In genomic region chr19:1325568-1326294, GRCh38 we compare ENCODE assay signal across 10 cellular contexts. TPM values are rescaled to one million over a fixed set of nuclear protein-coding genes. Genes with fewer than 3 reads are reported as not detected.
A peak's percentile ranks its signal among the peaks of the same experiment; 100 is the strongest.
DNase-seq lines count a peak whose midpoint lies in the region; ATAC-seq, FAIRE-seq and TF ChIP-seq lines count a peak whose summit lies in the region.
"Had no signal": no experiment of that assay in that cellular context is flagged by ENCODE, and none has a peak within 500 bp of the region (broad histone marks: within the 10 kb centered on the region; RNA-seq: fewer than 3 reads in every experiment).

No MANE protein-coding gene starts in this region.

- H3K4me2 ChIP-seq in H1 (ENCODE audit: insufficient read depth in 1 of 2, low read depth in 2 of 2, low read length in 2 of 2) (peak overlapping the region in 1 of 2 experiments; percentile 7; a peak in 1 of 4 replicates), neural progenitor cell (no peak overlapping the region)

- no peak overlapping the region for H3K27ac Mint-ChIP-seq in neural progenitor cell
- no peak overlapping the region for H3K27ac Mint-ChIP-seq in activated CD8-positive, alpha-beta T cell treated with anti-CD3 and anti-CD28 coated beads, Interleukin-2, amount 10 ng/mL, durations not matched to agents 7 days and 5 days

- H4K20me1 ChIP-seq in H1 (replicated peaks in 1 of 2; ENCODE audit: control insufficient read depth in 1 of 2, insufficient read depth in 2 of 2, low read length in 2 of 2) = no peaks in the 10 kb centered on the region
- H4K20me1 ChIP-seq in neural progenitor cell (ENCODE audit: low read depth) = no peaks in the 10 kb centered on the region

- H2BK15ac ChIP-seq in H1 (ENCODE audit: low read length) = no peak overlapping the region

- H3K4me3 Mint-ChIP-seq in neural progenitor cell = peak overlapping the region; percentile 57
- no peak overlapping the region for H3K4me3 Mint-ChIP-seq in activated CD8-positive, alpha-beta T cell treated with anti-CD3 and anti-CD28 coated beads, Interleukin-2, amount 10 ng/mL, durations not matched to agents 7 days and 5 days

- no peak overlapping the region for H3K4ac ChIP-seq in H1 (replicated peaks; ENCODE audit: insufficient read length, low read depth, low read length)

- no peak overlapping the region for H3K14ac ChIP-seq in H1 (ENCODE audit: insufficient read length)

- no peak for TF ChIP-seq RAD21 in H1 (IDR thresholded peaks at IDR 0.05 in 1 of 2, conservative IDR thresholded peaks at IDR 0.05 in 1 of 2; ENCODE audit: low read depth in 2 of 2, low read length in 2 of 2)

- no peak for FAIRE-seq in H1 (lab: Jason Lieb, UNC)

- no peak overlapping the region for H2BK5ac ChIP-seq in H1 (ENCODE audit: low read depth, low read length)

- H2BK20ac ChIP-seq in H1 (ENCODE audit: low read length) = no peak overlapping the region

- H3K23ac ChIP-seq in H1 (ENCODE audit: insufficient read length) = no peak overlapping the region

- H3K9me3 ChIP-seq in AG04450 (ENCODE audit: control insufficient read depth, insufficient read depth, low read length) = no peaks in the 10 kb centered on the region; the same call in 1 of the 2 replicates
- no peaks in the 10 kb centered on the region for H3K9me3 ChIP-seq in HUES6 (ENCODE audit: control insufficient read depth, insufficient read depth, low read depth, low read length)
- H3K9me3 ChIP-seq in H1 (ENCODE audit: insufficient read depth in 2 of 2, low read depth in 1 of 2, low read length in 1 of 2) = no peaks in the 10 kb centered on the region
- H3K9me3 ChIP-seq in neural progenitor cell (ENCODE audit: low read depth) = no peaks in the 10 kb centered on the region
- H3K9me3 ChIP-seq: Peyer's patch had no signal

- H3K36me3 Mint-ChIP-seq in neural progenitor cell = no peaks in the 10 kb centered on the region
- no peaks in the 10 kb centered on the region for H3K36me3 Mint-ChIP-seq in activated CD8-positive, alpha-beta T cell treated with anti-CD3 and anti-CD28 coated beads, Interleukin-2, amount 10 ng/mL, durations not matched to agents 7 days and 5 days (ENCODE audit: low read depth)

- H3K27me3 ChIP-seq in AG04450 (ENCODE audit: control insufficient read depth, insufficient read depth, low read length) = no peaks in the 10 kb centered on the region
- peaks cover 7% of the 10 kb centered on the region; the same call in 1 of the 2 replicates for H3K27me3 ChIP-seq in HUES6 (ENCODE audit: control insufficient read depth, insufficient read depth, low read length)
- H3K27me3 ChIP-seq in H1 (replicated peaks in 1 of 4; ENCODE audit: control insufficient read depth in 3 of 4, extremely low read depth in 1 of 4, insufficient read depth in 3 of 4, low read length in 3 of 4) = no peaks in the 10 kb centered on the region; a peak in 1 of 7 replicates
- H3K27me3 ChIP-seq in neural progenitor cell = no peaks in the 10 kb centered on the region

- POLR2A ChIA-PET in AG04450 (lab: Yijun Ruan, JAX) = no interaction called here
- POLR2A ChIA-PET in H1 (lab: Charles Lee; ENCODE audit: partially characterized antibody) = no interaction called here
- POLR2A ChIA-PET in activated CD8-positive, alpha-beta T cell treated with anti-CD3 and anti-CD28 coated beads, Interleukin-2, amount 10 ng/mL, durations not matched to agents 7 days and 5 days (lab: Charles Lee) = interaction anchor here (0.9 kb wide), 1 partner anchor 27 kb away, joined by 3 read pairs; no protein-coding TSS in a partner anchor

- H3F3A ChIP-seq in neural progenitor cell (ENCODE audit: low read depth) = peaks cover 11% of the 10 kb centered on the region

- H2AFZ ChIP-seq in H1 (ENCODE audit: low read length) = no peak overlapping the region
- no peak overlapping the region for H2AFZ ChIP-seq in neural progenitor cell (replicated peaks)

- H3K4me1 ChIP-seq in HUES6 (ENCODE audit: control insufficient read depth, insufficient read depth, low read length) (no peaks in the 10 kb centered on the region; the same call in 1 of the 2 replicates), H1 (replicated peaks in 1 of 4; ENCODE audit: control insufficient read depth in 3 of 4, insufficient read depth in 4 of 4, low read length in 3 of 4) (no peaks in the 10 kb centered on the region), neural progenitor cell (no peaks in the 10 kb centered on the region)

- no peak overlapping the region for H4K5ac ChIP-seq in H1 (ENCODE audit: insufficient read length, low read depth, low read length)

- H2BK120ac ChIP-seq in H1 (replicated peaks; ENCODE audit: low read depth, low read length) = no peak overlapping the region

- TF ChIP-seq POLR2A in H1 (IDR thresholded peaks at IDR 0.05; ENCODE audit: control extremely low read depth in 1 of 2, low read depth in 2 of 2, low read length in 2 of 2) = no peak

- H3K4me1 Mint-ChIP-seq in neural progenitor cell = peaks cover 25% of the 10 kb centered on the region
- H3K4me1 Mint-ChIP-seq in activated CD8-positive, alpha-beta T cell treated with anti-CD3 and anti-CD28 coated beads, Interleukin-2, amount 10 ng/mL, durations not matched to agents 7 days and 5 days (ENCODE audit: low read depth) = no peaks in the 10 kb centered on the region

- ATAC-seq in HG03097 (IDR thresholded peaks at IDR 0.05; ENCODE audit: low FRiP score, unreplicated experiment) = no peak
- ATAC-seq in activated CD8-positive, alpha-beta T cell treated with anti-CD3 and anti-CD28 coated beads, Interleukin-2, amount 10 ng/mL, durations not matched to agents 7 days and 5 days = no peak

- no peaks in the 10 kb centered on the region for H3K23me2 ChIP-seq in H1 (ENCODE audit: low read depth, low read length)

- H4K91ac ChIP-seq in H1 (replicated peaks; ENCODE audit: insufficient read length, low read length) = no peak overlapping the region

- H3K18ac ChIP-seq in H1 (ENCODE audit: extremely low read depth, low read length) = no peak overlapping the region

- H3K9ac ChIP-seq in HUES6 (ENCODE audit: low read length) = no peak overlapping the region
- H3K9ac ChIP-seq in H1 (replicated peaks in 1 of 4; ENCODE audit: extremely low read depth in 1 of 4, low read depth in 3 of 4, low read length in 3 of 4) = no peak overlapping the region
- H3K9ac ChIP-seq in neural progenitor cell = no peak overlapping the region

- 0 out of 2 replicates have a peak overlapping the region, but pooled peaks have one; percentile 24 for H2AK5ac ChIP-seq in H1 (ENCODE audit: low read depth, low read length)

- H2BK12ac ChIP-seq in H1 (ENCODE audit: low read depth, low read length) = no peak overlapping the region

- no peaks in the 10 kb centered on the region for H3K79me2 ChIP-seq in H1 (ENCODE audit: control insufficient read depth in 1 of 2, insufficient read depth in 2 of 2, low read length in 2 of 2)
- no peaks in the 10 kb centered on the region for H3K79me2 ChIP-seq in neural progenitor cell (ENCODE audit: low read depth)

- peak overlapping the region; percentile 35 for H3K4me3 ChIP-seq in AG04450 (ENCODE audit: low read depth, low read length)
- peak overlapping the region; percentile 57 for H3K4me3 ChIP-seq in HUES6 (ENCODE audit: low read depth, low read length)
- peak overlapping the region in 1 of 4 experiments; percentile 36; a peak in 2 of 8 replicates for H3K4me3 ChIP-seq in H1 (ENCODE audit: extremely low read depth in 1 of 4, insufficient read depth in 2 of 4, low read depth in 3 of 4, low read length in 4 of 4)
- H3K4me3 ChIP-seq in neural progenitor cell = no peak overlapping the region

- CTCF ChIA-PET in AG04450 (lab: Charles Lee) (no interaction called here), H1 (lab: Charles Lee; ENCODE audit: partially characterized antibody) (interaction anchor here (0.7 to 3.5 kb wide), 2 partner anchors 9 to 18 kb away, joined by 3 to 24 read pairs; no protein-coding TSS in a partner anchor)
- CTCF ChIA-PET in activated CD8-positive, alpha-beta T cell treated with anti-CD3 and anti-CD28 coated beads, Interleukin-2, amount 10 ng/mL, durations not matched to agents 7 days and 5 days (lab: Charles Lee) = no interaction called here

- TF ChIP-seq CTCF in AG04450 (IDR thresholded peaks at IDR 0.05; ENCODE audit: low read depth, low read length) = no peak
- TF ChIP-seq CTCF in H1 (IDR thresholded peaks at IDR 0.05; ENCODE audit: control extremely low read depth in 1 of 3, insufficient read depth in 1 of 3, low read depth in 1 of 3, low read length in 3 of 3) = no peak
- TF ChIP-seq CTCF in neural progenitor cell (IDR thresholded peaks at IDR 0.05) = no peak

- WGBS in H1 (ENCODE audit: extremely low coverage in 1 of 2, insufficient coverage in 1 of 2, insufficient read length in 1 of 2, insufficient replicate concordance in 2 of 2, low coverage in 1 of 2, low lambda C conversion rate in 2 of 2, missing lambda C conversion rate in 1 of 2), 2 experiments = 97% methylated on average over 36 of the region's 38 CpGs; no CpG with 5 or more reads in 1 of the 2 experiments

- DNase-seq in AG04450 (ENCODE audit: low read depth, low spot score) = no peak
- DNase-seq in H1 (ENCODE audit: low read depth in 1 of 2, low spot score in 2 of 2) = no peak
- DNase-seq in neural progenitor cell (ENCODE audit: low spot score) = no peak
- no peak for DNase-seq in hippocampal formation (lab: John Stamatoyannopoulos, UW)
- DNase-seq in activated CD8-positive, alpha-beta T cell treated with anti-CD3 and anti-CD28 coated beads, Interleukin-2, amount 10 ng/mL, durations not matched to agents 7 days and 5 days = no peak
- no peak for DNase-seq in NCI-H1092 treated with DMSO at 0.1 percent for 48 hours (lab: John Stamatoyannopoulos, UW)

- no peak overlapping the region; the same call in 1 of the 2 replicates for H4K8ac ChIP-seq in H1 (ENCODE audit: extremely low read depth, insufficient read depth, low read length)

- peaks cover 5% of the 10 kb centered on the region for H3K27me3 Mint-ChIP-seq in neural progenitor cell (ENCODE audit: insufficient read depth, low read depth)
- H3K27me3 Mint-ChIP-seq in activated CD8-positive, alpha-beta T cell treated with anti-CD3 and anti-CD28 coated beads, Interleukin-2, amount 10 ng/mL, durations not matched to agents 7 days and 5 days (ENCODE audit: low read depth) = peaks cover 30% of the 10 kb centered on the region

- no peaks in the 10 kb centered on the region for H3K9me3 Mint-ChIP-seq in neural progenitor cell
- no peaks in the 10 kb centered on the region for H3K9me3 Mint-ChIP-seq in activated CD8-positive, alpha-beta T cell treated with anti-CD3 and anti-CD28 coated beads, Interleukin-2, amount 10 ng/mL, durations not matched to agents 7 days and 5 days (ENCODE audit: insufficient read depth)

- H3K36me3 ChIP-seq in HUES6 (ENCODE audit: control insufficient read depth, insufficient read depth, low read length) (no peaks in the 10 kb centered on the region), H1 (ENCODE audit: control insufficient read depth in 2 of 4, insufficient read depth in 4 of 4, low read length in 3 of 4) (no peaks in the 10 kb centered on the region), neural progenitor cell (no peaks in the 10 kb centered on the region)
- H3K36me3 ChIP-seq: Peyer's patch had no signal

- no peaks in the 10 kb centered on the region for H3K79me1 ChIP-seq in H1 (ENCODE audit: low read depth, low read length)

- no peak overlapping the region for H3K56ac ChIP-seq in H1 (replicated peaks; ENCODE audit: insufficient read length, low read depth, low read length)

- no peak for TF ChIP-seq EP300 in H1 (IDR thresholded peaks at IDR 0.05; ENCODE audit: borderline replicate concordance in 1 of 2, low read depth in 2 of 2, low read length in 2 of 2)

- H3K27ac ChIP-seq in AG04450 (ENCODE audit: low read depth, low read length) (no peak overlapping the region), HUES6 (ENCODE audit: low read depth, low read length) (no peak overlapping the region), H1 (ENCODE audit: low read depth, low read length) (no peak overlapping the region), neural progenitor cell (no peak overlapping the region)
- H3K27ac ChIP-seq: Peyer's patch had no signal

RNA-seq across cellular contexts. Expression of gene EFNA2, which starts 40.1 kb away (rescaled TPM):
- not detected in 2 replicates for polyA plus RNA-seq in AG04450 (2011; rRNA removed)
- polyA minus RNA-seq in AG04450 (2011; rRNA and poly(A)+ RNA removed) = not detected in 2 replicates
- total RNA-seq in H1 (2021; fragmentation: NEBNext Ultra II Directional; extraction: Animal tissue kit (Norgen Biotek cat#: 25700)) = 7.0 and 10.3 TPM in 2 replicates
- polyA plus RNA-seq in H1 (2011; rRNA removed) = 4.0 and 10.1 TPM in 2 replicates
- 4.0 TPM for polyA plus RNA-seq in H1 (2011; cell fraction: cytosol; rRNA removed)
- polyA plus RNA-seq in H1 (2011; cell fraction: nucleus; rRNA removed) = 7.2 TPM
- 2.0 to 9.1 TPM (median 7.0 TPM) in 4 replicates for polyA plus RNA-seq in H1 (2012, experiment 1 of 2)
- polyA plus RNA-seq in H1 (2012, experiment 2 of 2) = 7.5 TPM
- polyA plus RNA-seq in H1 (2013, experiment 1 of 2) = 10.3 TPM
- 10.9 TPM for polyA plus RNA-seq in H1 (2013, experiment 2 of 2)
- 0.63 and 1.6 TPM in 2 replicates for polyA minus RNA-seq in H1 (2011; rRNA and poly(A)+ RNA removed)
- 9.2 TPM for polyA minus RNA-seq in H1 (2011; cell fraction: cytosol; rRNA and poly(A)+ RNA removed)
- 6.9 TPM for polyA minus RNA-seq in H1 (2011; cell fraction: nucleus; rRNA and poly(A)+ RNA removed)
- total RNA-seq in neural progenitor cell (ENCODE audit: low replicate concordance) = 13.2 and 34.7 TPM in 2 replicates
- total RNA-seq in activated CD8-positive, alpha-beta T cell treated with anti-CD3 and anti-CD28 coated beads, Interleukin-2, amount 10 ng/mL, durations not matched to agents 7 days and 5 days = not detected
- total RNA-seq: dermis blood vessel endothelial cell had no signal

RNA-seq across cellular contexts. Expression of gene FAM174C, which starts 50.4 kb away (rescaled TPM):
- 16.6 and 29.1 TPM in 2 replicates for polyA plus RNA-seq in AG04450 (2011; rRNA removed)
- 3.8 and 4.7 TPM in 2 replicates for polyA minus RNA-seq in AG04450 (2011; rRNA and poly(A)+ RNA removed)
- total RNA-seq in H1 (2021; fragmentation: NEBNext Ultra II Directional; extraction: Animal tissue kit (Norgen Biotek cat#: 25700)) = 44.5 and 54.6 TPM in 2 replicates
- 125 and 159 TPM in 2 replicates for polyA plus RNA-seq in H1 (2011; rRNA removed)
- 76.1 TPM for polyA plus RNA-seq in H1 (2011; cell fraction: cytosol; rRNA removed)
- 72.4 TPM for polyA plus RNA-seq in H1 (2011; cell fraction: nucleus; rRNA removed)
- polyA plus RNA-seq in H1 (2012, experiment 1 of 2) = 39.9 to 68.4 TPM (median 61.5 TPM) in 4 replicates
- 79.3 TPM for polyA plus RNA-seq in H1 (2012, experiment 2 of 2)
- 50.0 TPM for polyA plus RNA-seq in H1 (2013, experiment 1 of 2)
- polyA plus RNA-seq in H1 (2013, experiment 2 of 2) = 59.2 TPM
- 6.8 and 9.7 TPM in 2 replicates for polyA minus RNA-seq in H1 (2011; rRNA and poly(A)+ RNA removed)
- polyA minus RNA-seq in H1 (2011; cell fraction: cytosol; rRNA and poly(A)+ RNA removed) = 22.8 TPM
- 20.8 TPM for polyA minus RNA-seq in H1 (2011; cell fraction: nucleus; rRNA and poly(A)+ RNA removed)
- 4.8 and 14.6 TPM in 2 replicates for total RNA-seq in neural progenitor cell (ENCODE audit: low replicate concordance)
- 10 to 100 TPM; 57.1 TPM for total RNA-seq in activated CD8-positive, alpha-beta T cell treated with anti-CD3 and anti-CD28 coated beads, Interleukin-2, amount 10 ng/mL, durations not matched to agents 7 days and 5 days

RNA-seq across cellular contexts. Expression of gene CIRBP, which starts 56.6 kb away (rescaled TPM):
- 269 and 274 TPM in 2 replicates for polyA plus RNA-seq in AG04450 (2011; rRNA removed)
- 121 and 143 TPM in 2 replicates for polyA minus RNA-seq in AG04450 (2011; rRNA and poly(A)+ RNA removed)
- total RNA-seq in H1 (2021; fragmentation: NEBNext Ultra II Directional; extraction: Animal tissue kit (Norgen Biotek cat#: 25700)) = 175 TPM in 2 replicates
- 199 and 331 TPM in 2 replicates for polyA plus RNA-seq in H1 (2011; rRNA removed)
- 472 TPM for polyA plus RNA-seq in H1 (2011; cell fraction: cytosol; rRNA removed)
- polyA plus RNA-seq in H1 (2011; cell fraction: nucleus; rRNA removed) = 581 TPM
- polyA plus RNA-seq in H1 (2012, experiment 1 of 2) = 213 to 357 TPM (median 316 TPM) in 4 replicates
- 95.1 TPM for polyA plus RNA-seq in H1 (2012, experiment 2 of 2)
- 151 TPM for polyA plus RNA-seq in H1 (2013, experiment 1 of 2)
- polyA plus RNA-seq in H1 (2013, experiment 2 of 2) = 135 TPM
- 44.5 and 56.0 TPM in 2 replicates for polyA minus RNA-seq in H1 (2011; rRNA and poly(A)+ RNA removed)
- 77.4 TPM for polyA minus RNA-seq in H1 (2011; cell fraction: cytosol; rRNA and poly(A)+ RNA removed)
- polyA minus RNA-seq in H1 (2011; cell fraction: nucleus; rRNA and poly(A)+ RNA removed) = 99.9 TPM
- total RNA-seq in neural progenitor cell (ENCODE audit: low replicate concordance) = 395 and 737 TPM in 2 replicates
- total RNA-seq in activated CD8-positive, alpha-beta T cell treated with anti-CD3 and anti-CD28 coated beads, Interleukin-2, amount 10 ng/mL, durations not matched to agents 7 days and 5 days = 100 to 1,000 TPM; 172 to 195 TPM

RNA-seq across cellular contexts. Expression of gene NDUFS7, which starts 58.0 kb away (rescaled TPM):
- 26.1 and 45.5 TPM in 2 replicates for polyA plus RNA-seq in AG04450 (2011; rRNA removed)
- polyA minus RNA-seq in AG04450 (2011; rRNA and poly(A)+ RNA removed) = 12.4 and 13.2 TPM in 2 replicates
- total RNA-seq in H1 (2021; fragmentation: NEBNext Ultra II Directional; extraction: Animal tissue kit (Norgen Biotek cat#: 25700)) = 78.1 and 92.7 TPM in 2 replicates
- 309 and 372 TPM in 2 replicates for polyA plus RNA-seq in H1 (2011; rRNA removed)
- polyA plus RNA-seq in H1 (2011; cell fraction: cytosol; rRNA removed) = 204 TPM
- polyA plus RNA-seq in H1 (2011; cell fraction: nucleus; rRNA removed) = 149 TPM
- 58.9 to 109 TPM (median 96.7 TPM) in 4 replicates for polyA plus RNA-seq in H1 (2012, experiment 1 of 2)
- polyA plus RNA-seq in H1 (2012, experiment 2 of 2) = 87.9 TPM
- 55.6 TPM for polyA plus RNA-seq in H1 (2013, experiment 1 of 2)
- polyA plus RNA-seq in H1 (2013, experiment 2 of 2) = 56.3 TPM
- polyA minus RNA-seq in H1 (2011; rRNA and poly(A)+ RNA removed) = 33.3 and 46.7 TPM in 2 replicates
- 97.7 TPM for polyA minus RNA-seq in H1 (2011; cell fraction: cytosol; rRNA and poly(A)+ RNA removed)
- 34.6 TPM for polyA minus RNA-seq in H1 (2011; cell fraction: nucleus; rRNA and poly(A)+ RNA removed)
- 15.4 and 69.3 TPM in 2 replicates for total RNA-seq in neural progenitor cell (ENCODE audit: low replicate concordance)
- 100 to 1,000 TPM; 122 to 127 TPM for total RNA-seq in activated CD8-positive, alpha-beta T cell treated with anti-CD3 and anti-CD28 coated beads, Interleukin-2, amount 10 ng/mL, durations not matched to agents 7 days and 5 days
